2 cellular contexts compared by ENCODE assay signal in genomic region chr6:49551126-49551865, GRCh38.
A peak's percentile ranks its signal among the peaks of the same experiment; 100 is the strongest.
TF ChIP-seq lines count a peak whose summit lies in the region.

No MANE protein-coding gene starts in this region.

TF ChIP-seq in HEK293, 187 proteins besides CTCF, POLR2A, EP300 and RAD21 (continues in another document):
- peak; percentile 49; the same call in 1 of the 2 replicates for TF ChIP-seq PRDM10 (tag by site-specific recombination; IDR thresholded peaks at IDR 0.05)
- TF ChIP-seq, protein P1, sequence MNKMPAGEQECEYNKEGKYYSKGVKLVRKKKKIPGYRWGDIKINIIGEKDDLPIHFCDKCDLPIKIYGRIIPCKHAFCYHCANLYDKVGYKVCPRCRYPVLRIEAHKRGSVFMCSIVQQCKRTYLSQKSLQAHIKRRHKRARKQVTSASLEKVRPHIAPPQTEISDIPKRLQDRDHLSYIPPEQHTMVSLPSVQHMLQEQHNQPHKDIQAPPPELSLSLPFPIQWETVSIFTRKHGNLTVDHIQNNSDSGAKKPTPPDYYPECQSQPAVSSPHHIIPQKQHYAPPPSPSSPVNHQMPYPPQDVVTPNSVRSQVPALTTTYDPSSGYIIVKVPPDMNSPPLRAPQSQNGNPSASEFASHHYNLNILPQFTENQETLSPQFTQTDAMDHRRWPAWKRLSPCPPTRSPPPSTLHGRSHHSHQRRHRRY (tag by site-specific recombination; IDR thresholded peaks at IDR 0.05), result no peak
- no peak for TF ChIP-seq MYNN (tag by site-specific recombination; IDR thresholded peaks at IDR 0.05; ENCODE audit: borderline replicate concordance)
- TF ChIP-seq, protein P2, sequence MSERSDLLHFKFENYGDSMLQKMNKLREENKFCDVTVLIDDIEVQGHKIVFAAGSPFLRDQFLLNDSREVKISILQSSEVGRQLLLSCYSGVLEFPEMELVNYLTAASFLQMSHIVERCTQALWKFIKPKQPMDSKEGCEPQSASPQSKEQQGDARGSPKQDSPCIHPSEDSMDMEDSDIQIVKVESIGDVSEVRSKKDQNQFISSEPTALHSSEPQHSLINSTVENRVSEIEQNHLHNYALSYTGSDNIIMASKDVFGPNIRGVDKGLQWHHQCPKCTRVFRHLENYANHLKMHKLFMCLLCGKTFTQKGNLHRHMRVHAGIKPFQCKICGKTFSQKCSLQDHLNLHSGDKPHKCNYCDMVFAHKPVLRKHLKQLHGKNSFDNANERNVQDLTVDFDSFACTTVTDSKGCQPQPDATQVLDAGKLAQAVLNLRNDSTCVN (tag by site-specific recombination; optimal IDR thresholded peaks at IDR 0.05), result peak; percentile 76
- TF ChIP-seq ZXDB (tag by site-specific recombination; IDR thresholded peaks at IDR 0.05), result peak; percentile 36
- no peak for TF ChIP-seq YY1 (tag by site-specific recombination; IDR thresholded peaks at IDR 0.05)
- TF ChIP-seq, protein P3, sequence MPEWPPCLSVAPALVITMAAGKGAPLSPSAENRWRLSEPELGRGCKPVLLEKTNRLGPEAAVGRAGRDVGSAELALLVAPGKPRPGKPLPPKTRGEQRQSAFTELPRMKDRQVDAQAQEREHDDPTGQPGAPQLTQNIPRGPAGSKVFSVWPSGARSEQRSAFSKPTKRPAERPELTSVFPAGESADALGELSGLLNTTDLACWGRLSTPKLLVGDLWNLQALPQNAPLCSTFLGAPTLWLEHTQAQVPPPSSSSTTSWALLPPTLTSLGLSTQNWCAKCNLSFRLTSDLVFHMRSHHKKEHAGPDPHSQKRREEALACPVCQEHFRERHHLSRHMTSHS (tag by site-specific recombination; IDR thresholded peaks at IDR 0.05), result no peak
- TF ChIP-seq ZEB2 (tag by site-specific recombination; IDR thresholded peaks at IDR 0.05), result no peak
- TF ChIP-seq, protein P4, sequence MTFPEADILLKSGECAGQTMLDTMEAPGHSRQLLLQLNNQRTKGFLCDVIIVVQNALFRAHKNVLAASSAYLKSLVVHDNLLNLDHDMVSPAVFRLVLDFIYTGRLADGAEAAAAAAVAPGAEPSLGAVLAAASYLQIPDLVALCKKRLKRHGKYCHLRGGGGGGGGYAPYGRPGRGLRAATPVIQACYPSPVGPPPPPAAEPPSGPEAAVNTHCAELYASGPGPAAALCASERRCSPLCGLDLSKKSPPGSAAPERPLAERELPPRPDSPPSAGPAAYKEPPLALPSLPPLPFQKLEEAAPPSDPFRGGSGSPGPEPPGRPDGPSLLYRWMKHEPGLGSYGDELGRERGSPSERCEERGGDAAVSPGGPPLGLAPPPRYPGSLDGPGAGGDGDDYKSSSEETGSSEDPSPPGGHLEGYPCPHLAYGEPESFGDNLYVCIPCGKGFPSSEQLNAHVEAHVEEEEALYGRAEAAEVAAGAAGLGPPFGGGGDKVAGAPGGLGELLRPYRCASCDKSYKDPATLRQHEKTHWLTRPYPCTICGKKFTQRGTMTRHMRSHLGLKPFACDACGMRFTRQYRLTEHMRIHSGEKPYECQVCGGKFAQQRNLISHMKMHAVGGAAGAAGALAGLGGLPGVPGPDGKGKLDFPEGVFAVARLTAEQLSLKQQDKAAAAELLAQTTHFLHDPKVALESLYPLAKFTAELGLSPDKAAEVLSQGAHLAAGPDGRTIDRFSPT (tag by site-specific recombination; IDR thresholded peaks at IDR 0.05), result no peak
- no peak for TF ChIP-seq ZNF785 (tag by site-specific recombination; IDR thresholded peaks at IDR 0.05)
- no peak for TF ChIP-seq MEIS1 (CRISPR knock-in tag; IDR thresholded peaks at IDR 0.05; ENCODE audit: borderline replicate concordance)
- TF ChIP-seq, protein P5, sequence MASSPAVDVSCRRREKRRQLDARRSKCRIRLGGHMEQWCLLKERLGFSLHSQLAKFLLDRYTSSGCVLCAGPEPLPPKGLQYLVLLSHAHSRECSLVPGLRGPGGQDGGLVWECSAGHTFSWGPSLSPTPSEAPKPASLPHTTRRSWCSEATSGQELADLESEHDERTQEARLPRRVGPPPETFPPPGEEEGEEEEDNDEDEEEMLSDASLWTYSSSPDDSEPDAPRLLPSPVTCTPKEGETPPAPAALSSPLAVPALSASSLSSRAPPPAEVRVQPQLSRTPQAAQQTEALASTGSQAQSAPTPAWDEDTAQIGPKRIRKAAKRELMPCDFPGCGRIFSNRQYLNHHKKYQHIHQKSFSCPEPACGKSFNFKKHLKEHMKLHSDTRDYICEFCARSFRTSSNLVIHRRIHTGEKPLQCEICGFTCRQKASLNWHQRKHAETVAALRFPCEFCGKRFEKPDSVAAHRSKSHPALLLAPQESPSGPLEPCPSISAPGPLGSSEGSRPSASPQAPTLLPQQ (tag by site-specific recombination; IDR thresholded peaks at IDR 0.05), result 0 out of 2 replicates have a peak, but pooled peaks have one; percentile 8

TF ChIP-seq in K562, 482 proteins besides CTCF, POLR2A, EP300 and RAD21:
- TF ChIP-seq CBX1 (IDR thresholded peaks at IDR 0.05; ENCODE audit: low read depth) (0 out of 2 replicates have a peak, but pooled peaks have one; percentile 19), FOS (IDR thresholded peaks at IDR 0.05; ENCODE audit: extremely low read depth, insufficient read length) (no peak)
TF ChIP-seq in K562: peak in this region for 1.
